In the genomic region with DNA sequence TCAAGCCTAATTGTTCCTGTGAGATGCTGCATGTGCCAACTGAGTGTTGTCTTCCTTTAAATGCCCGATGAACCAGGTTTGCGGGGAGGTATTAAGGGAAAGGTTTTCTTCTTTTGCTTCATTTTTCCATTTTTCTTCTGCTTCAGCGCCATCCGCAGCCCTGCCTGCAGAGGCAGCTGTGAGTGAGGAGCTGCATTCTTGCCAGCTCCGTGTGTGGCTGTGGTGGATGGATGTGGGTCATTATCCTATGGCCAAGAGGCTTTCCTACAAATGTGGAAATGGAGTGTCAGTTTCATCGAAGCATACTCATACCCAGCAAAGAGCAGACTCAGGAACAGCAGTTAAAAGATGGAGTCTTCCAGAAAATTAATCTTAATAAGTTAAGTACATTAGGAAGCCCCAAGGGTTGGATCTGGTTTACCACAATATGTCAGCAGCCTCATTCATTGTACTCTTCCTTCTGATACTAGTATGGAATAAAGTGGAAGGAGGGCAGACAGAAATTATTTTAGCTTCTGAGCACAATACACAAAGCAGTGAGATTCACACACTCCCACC, we compare ENCODE assay signal across 1 cellular context.
TF ChIP-seq lines count a peak whose summit lies in the region.

No MANE protein-coding gene starts in this region.

TF ChIP-seq in WTC11, 78 proteins besides CTCF, POLR2A, EP300 and RAD21 (continued from another document):
- TF ChIP-seq, protein P1, sequence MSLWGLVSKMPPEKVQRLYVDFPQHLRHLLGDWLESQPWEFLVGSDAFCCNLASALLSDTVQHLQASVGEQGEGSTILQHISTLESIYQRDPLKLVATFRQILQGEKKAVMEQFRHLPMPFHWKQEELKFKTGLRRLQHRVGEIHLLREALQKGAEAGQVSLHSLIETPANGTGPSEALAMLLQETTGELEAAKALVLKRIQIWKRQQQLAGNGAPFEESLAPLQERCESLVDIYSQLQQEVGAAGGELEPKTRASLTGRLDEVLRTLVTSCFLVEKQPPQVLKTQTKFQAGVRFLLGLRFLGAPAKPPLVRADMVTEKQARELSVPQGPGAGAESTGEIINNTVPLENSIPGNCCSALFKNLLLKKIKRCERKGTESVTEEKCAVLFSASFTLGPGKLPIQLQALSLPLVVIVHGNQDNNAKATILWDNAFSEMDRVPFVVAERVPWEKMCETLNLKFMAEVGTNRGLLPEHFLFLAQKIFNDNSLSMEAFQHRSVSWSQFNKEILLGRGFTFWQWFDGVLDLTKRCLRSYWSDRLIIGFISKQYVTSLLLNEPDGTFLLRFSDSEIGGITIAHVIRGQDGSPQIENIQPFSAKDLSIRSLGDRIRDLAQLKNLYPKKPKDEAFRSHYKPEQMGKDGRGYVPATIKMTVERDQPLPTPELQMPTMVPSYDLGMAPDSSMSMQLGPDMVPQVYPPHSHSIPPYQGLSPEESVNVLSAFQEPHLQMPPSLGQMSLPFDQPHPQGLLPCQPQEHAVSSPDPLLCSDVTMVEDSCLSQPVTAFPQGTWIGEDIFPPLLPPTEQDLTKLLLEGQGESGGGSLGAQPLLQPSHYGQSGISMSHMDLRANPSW (CRISPR knock-in tag; conservative IDR thresholded peaks at IDR 0.05; ENCODE audit: low read depth) = no peak
- TF ChIP-seq SP1 (CRISPR knock-in tag; conservative IDR thresholded peaks at IDR 0.05) (no peak), ESRRA (CRISPR knock-in tag; IDR thresholded peaks at IDR 0.05; ENCODE audit: borderline replicate concordance) (no peak), NR2C2 (CRISPR knock-in tag; IDR thresholded peaks at IDR 0.05) (no peak)
- TF ChIP-seq, protein P2, sequence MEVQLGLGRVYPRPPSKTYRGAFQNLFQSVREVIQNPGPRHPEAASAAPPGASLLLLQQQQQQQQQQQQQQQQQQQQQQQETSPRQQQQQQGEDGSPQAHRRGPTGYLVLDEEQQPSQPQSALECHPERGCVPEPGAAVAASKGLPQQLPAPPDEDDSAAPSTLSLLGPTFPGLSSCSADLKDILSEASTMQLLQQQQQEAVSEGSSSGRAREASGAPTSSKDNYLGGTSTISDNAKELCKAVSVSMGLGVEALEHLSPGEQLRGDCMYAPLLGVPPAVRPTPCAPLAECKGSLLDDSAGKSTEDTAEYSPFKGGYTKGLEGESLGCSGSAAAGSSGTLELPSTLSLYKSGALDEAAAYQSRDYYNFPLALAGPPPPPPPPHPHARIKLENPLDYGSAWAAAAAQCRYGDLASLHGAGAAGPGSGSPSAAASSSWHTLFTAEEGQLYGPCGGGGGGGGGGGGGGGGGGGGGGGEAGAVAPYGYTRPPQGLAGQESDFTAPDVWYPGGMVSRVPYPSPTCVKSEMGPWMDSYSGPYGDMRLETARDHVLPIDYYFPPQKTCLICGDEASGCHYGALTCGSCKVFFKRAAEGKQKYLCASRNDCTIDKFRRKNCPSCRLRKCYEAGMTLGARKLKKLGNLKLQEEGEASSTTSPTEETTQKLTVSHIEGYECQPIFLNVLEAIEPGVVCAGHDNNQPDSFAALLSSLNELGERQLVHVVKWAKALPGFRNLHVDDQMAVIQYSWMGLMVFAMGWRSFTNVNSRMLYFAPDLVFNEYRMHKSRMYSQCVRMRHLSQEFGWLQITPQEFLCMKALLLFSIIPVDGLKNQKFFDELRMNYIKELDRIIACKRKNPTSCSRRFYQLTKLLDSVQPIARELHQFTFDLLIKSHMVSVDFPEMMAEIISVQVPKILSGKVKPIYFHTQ (CRISPR knock-in tag; IDR thresholded peaks at IDR 0.05) = no peak
